In the genomic region with DNA sequence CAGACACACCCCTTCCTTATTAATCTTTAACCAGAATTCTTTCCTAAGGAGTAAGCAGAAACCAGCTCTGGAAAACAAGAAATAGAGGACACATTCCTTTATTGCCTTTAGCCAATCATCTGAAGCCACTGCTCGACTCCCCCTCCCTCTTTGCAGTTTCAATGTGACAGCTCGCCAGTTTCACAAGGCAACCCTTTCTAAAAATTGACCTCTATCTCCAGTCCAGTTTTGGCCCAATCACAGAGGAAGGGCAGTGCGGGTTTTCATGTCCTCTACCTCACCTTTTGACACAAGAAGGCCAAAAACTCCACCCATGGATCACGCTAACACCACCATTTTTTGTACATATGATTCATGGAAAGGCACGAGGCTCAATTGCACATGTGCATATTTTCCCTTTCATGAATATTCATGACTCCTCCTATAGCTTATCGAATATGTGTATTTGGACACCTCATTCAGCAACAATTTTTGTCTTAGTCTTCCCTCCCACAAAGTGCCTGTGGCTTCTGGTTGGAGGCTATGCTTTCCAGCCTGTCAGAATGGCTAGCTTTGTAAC, we compare ENCODE assay signal across 8 cellular contexts.
DNase-seq lines count a peak whose midpoint lies in the region; ATAC-seq lines count a peak whose summit lies in the region.

No MANE protein-coding gene starts in this region.

- no peak for ATAC-seq in HG03460 (IDR thresholded peaks at IDR 0.05; ENCODE audit: unreplicated experiment)

- H3K27me3 Mint-ChIP-seq in T-helper 2 cell treated with Interferon-gamma antibody and Interleukin-4, amounts not matched to agents 5 μg/mL and 100 μg/mL, for 36 hours (ENCODE audit: low read depth), result peaks cover 75% of the 10 kb centered on the region

- H3K27ac ChIP-seq in cingulate gyrus (ENCODE audit: low read depth, low read length) (peak overlapping the region; percentile 83), mucosa of rectum (ENCODE audit: low read depth in 2 of 2, low read length in 2 of 2) (peak overlapping the region; percentile 75 to 78)

- peak; percentile 99 for DNase-seq in GM04503 (ENCODE audit: low read depth)
- DNase-seq in HK-2 (ENCODE audit: unreplicated experiment), result peak; percentile 81
- DNase-seq in T-helper 2 cell treated with Interferon-gamma antibody and Interleukin-4, amounts not matched to agents 5 μg/mL and 100 μg/mL, for 36 hours (ENCODE audit: low spot score), result no peak
- no peak for DNase-seq in NCI-H1694 (lab: John Stamatoyannopoulos, UW)
- no peak for DNase-seq in putamen (ENCODE audit: low spot score)

- H3K36me3 ChIP-seq in mucosa of rectum (ENCODE audit: control insufficient read depth in 2 of 2, insufficient read depth in 2 of 2, low read length in 2 of 2), result no peaks in the 10 kb centered on the region

- no peaks in the 10 kb centered on the region for H3K9me3 ChIP-seq in mucosa of rectum (ENCODE audit: control insufficient read depth in 2 of 2, low read length in 2 of 2)

- H3K9ac ChIP-seq in mucosa of rectum (ENCODE audit: low read depth in 1 of 2, low read length in 2 of 2), result peak overlapping the region in 1 of 2 donors; percentile 40

- H3K9me3 Mint-ChIP-seq in T-helper 2 cell treated with Interferon-gamma antibody and Interleukin-4, amounts not matched to agents 5 μg/mL and 100 μg/mL, for 36 hours, result no peaks in the 10 kb centered on the region

- H3K4me1 Mint-ChIP-seq in T-helper 2 cell treated with Interferon-gamma antibody and Interleukin-4, amounts not matched to agents 5 μg/mL and 100 μg/mL, for 36 hours (ENCODE audit: low read depth), result peaks cover 19% of the 10 kb centered on the region

- H3K4me3 ChIP-seq in mucosa of rectum (ENCODE audit: low read length in 2 of 2), result peak overlapping the region in 1 of 2 donors; percentile 61

- H3K27ac Mint-ChIP-seq in T-helper 2 cell treated with Interferon-gamma antibody and Interleukin-4, amounts not matched to agents 5 μg/mL and 100 μg/mL, for 36 hours, result no peak overlapping the region

- H3K4me3 Mint-ChIP-seq in T-helper 2 cell treated with Interferon-gamma antibody and Interleukin-4, amounts not matched to agents 5 μg/mL and 100 μg/mL, for 36 hours, result no peak overlapping the region

- H3K4me1 ChIP-seq in mucosa of rectum (ENCODE audit: control insufficient read depth in 2 of 2, insufficient read depth in 2 of 2, low read length in 2 of 2), result peaks cover 17 to 22% of the 10 kb centered on the region in 2 donors

- no peaks in the 10 kb centered on the region for H3K27me3 ChIP-seq in mucosa of rectum (ENCODE audit: control insufficient read depth in 2 of 2, insufficient read depth in 2 of 2, low read length in 2 of 2)

- H3K36me3 Mint-ChIP-seq in T-helper 2 cell treated with Interferon-gamma antibody and Interleukin-4, amounts not matched to agents 5 μg/mL and 100 μg/mL, for 36 hours (ENCODE audit: low read depth), result no peaks in the 10 kb centered on the region

Comparison
In these comparisons a context has a peak if more than half of its experiments do, and no peak if none do; other contexts are left out.
1. DNase-seq: peak in GM04503 (single experiment) and HK-2 (single experiment); none in T-helper 2 cell treated with Interferon-gamma antibody and Interleukin-4, amounts not matched to agents 5 μg/mL and 100 μg/mL, for 36 hours (single experiment), NCI-H1694 (single experiment) and putamen (single experiment).